9 cellular contexts compared by ENCODE assay signal in genomic region chr2:180033993-180034894, GRCh38. TPM values are rescaled to one million over a fixed set of nuclear protein-coding genes. Genes with fewer than 3 reads are reported as not detected.
DNase-seq lines count a peak whose midpoint lies in the region; ATAC-seq and TF ChIP-seq lines count a peak whose summit lies in the region.
"Had no signal": no experiment of that assay in that cellular context is flagged by ENCODE, and none has a peak within 500 bp of the region (broad histone marks: within the 10 kb centered on the region; RNA-seq: fewer than 3 reads in every experiment).

No MANE protein-coding gene starts in this region.

- H3K27me3 ChIP-seq in psoas muscle (ENCODE audit: insufficient read depth in 3 of 3, low read length in 2 of 3): no peaks in the 10 kb centered on the region
- peaks cover 0 to 3% of the 10 kb centered on the region in 2 donors for H3K27me3 ChIP-seq in uterus

- DNase-seq in HEK293T (ENCODE audit: extremely low spot score) (peak; percentile 71), NCI-H226 (peak; percentile 70), cardiac fibroblast (ENCODE audit: low read depth in 2 of 2) (peak; percentile 56 to 81), psoas muscle (no peak), GM19240 (ENCODE audit: insufficient read length, low spot score) (no peak), RKO (ENCODE audit: low spot score) (no peak), uterus (no peak)

- H3K27ac ChIP-seq in psoas muscle (no peak overlapping the region), uterus (no peak overlapping the region)
- H3K27ac ChIP-seq: prostate gland had no signal

- TF ChIP-seq POLR2A in uterus (IDR thresholded peaks at IDR 0.05): no peak

- CTCF ChIA-PET in HEK293T (lab: Yijun Ruan, JAX): no interaction called here

- TF ChIP-seq CTCF in cardiac fibroblast (IDR thresholded peaks at IDR 0.05; ENCODE audit: low read depth, low read length) (no peak), psoas muscle (IDR thresholded peaks at IDR 0.05) (no peak), uterus (IDR thresholded peaks at IDR 0.05) (no peak)

- H3K4me1 ChIP-seq in psoas muscle (no peaks in the 10 kb centered on the region), uterus (no peaks in the 10 kb centered on the region)
- H3K4me1 ChIP-seq: prostate gland had no signal

- H3K36me3 ChIP-seq in psoas muscle (ENCODE audit: insufficient read depth in 1 of 2, low read depth in 1 of 2) (no peaks in the 10 kb centered on the region), uterus (no peaks in the 10 kb centered on the region)
- H3K36me3 ChIP-seq: prostate gland had no signal

- intact Hi-C loops in psoas muscle (cut with DNase I) (no loop called here), uterus (cut with DNase I; ENCODE audit: low total_unique reads) (no loop called here)

- ATAC-seq in psoas muscle: peak; percentile 72 to 91 (median 86)
- ATAC-seq in HG02571 (IDR thresholded peaks at IDR 0.05; ENCODE audit: unreplicated experiment): no peak

- H3K9me3 ChIP-seq in psoas muscle: peaks cover 6% of the 10 kb centered on the region
- H3K9me3 ChIP-seq in uterus: no peaks in the 10 kb centered on the region
- H3K9me3 ChIP-seq: prostate gland had no signal

- H3K4me3 ChIP-seq in cardiac fibroblast (replicated peaks in 1 of 2; ENCODE audit: low read depth in 2 of 2, low read length in 2 of 2): no peak overlapping the region
- H3K4me3 ChIP-seq in psoas muscle: no peak overlapping the region
- no peak overlapping the region for H3K4me3 ChIP-seq in uterus
- H3K4me3 ChIP-seq: prostate gland had no signal

- WGBS in psoas muscle, 3 donors: 36 to 59% (median 42%) methylated on average over 5 of the region's 5 CpGs

- POLR2A ChIA-PET in HEK293T (lab: Yijun Ruan, JAX): no interaction called here

TF ChIP-seq in HEK293T, 16 proteins besides CTCF, POLR2A, EP300 and RAD21:
- TF ChIP-seq LEF1 (IDR thresholded peaks at IDR 0.05; ENCODE audit: borderline replicate concordance) (no peak), L3MBTL2 (conservative IDR thresholded peaks at IDR 0.05) (peak; percentile 59), HDGF (IDR thresholded peaks at IDR 0.05; ENCODE audit: borderline replicate concordance) (0 out of 2 replicates have a peak, but pooled peaks have one; percentile 7)

RNA-seq across cellular contexts. Expression of gene CWC22, which starts 27.1 kb away (rescaled TPM):
- total RNA-seq in psoas muscle: 10 to 100 TPM; 11.4 to 19.0 (median 15.9) TPM
- 10 to 100 TPM; 10.2 to 21.7 (median 18.9) TPM for polyA plus RNA-seq in psoas muscle
- 10 to 100 TPM in 3 of 4 donors, 1 to 10 TPM in 1; 7.7 to 40.0 (median 25.0) TPM for total RNA-seq in uterus

Comparison
In these comparisons a context has a peak if more than half of its experiments do, and no peak if none do; other contexts are left out.
1. DNase-seq: peak in HEK293T (single experiment), NCI-H226 (single experiment) and cardiac fibroblast (2 of 2); none in psoas muscle (0 of 2), GM19240 (single experiment), RKO (single experiment) and uterus (0 of 2).